ENCODE assay signal across 11 cellular contexts in genomic region chr10:72218756-72219155, GRCh38. TPM values are rescaled to one million over a fixed set of nuclear protein-coding genes. Genes with fewer than 3 reads are reported as not detected.
DNase-seq lines count a peak whose midpoint lies in the region; ATAC-seq and TF ChIP-seq lines count a peak whose summit lies in the region.
"Had no signal": no experiment of that assay in that cellular context is flagged by ENCODE, and none has a peak within 500 bp of the region (broad histone marks: within the 10 kb centered on the region; RNA-seq: fewer than 3 reads in every experiment).

No MANE protein-coding gene starts in this region.

- H3F3A ChIP-seq in Loucy (ENCODE audit: low read depth): peaks cover 10% of the 10 kb centered on the region; the same call in 1 of the 2 replicates

- DNase-seq in coronary artery (ENCODE audit: low spot score): no peak
- DNase-seq in NCI-H1092 treated with DMSO at 0.1 percent for 48 hours (lab: John Stamatoyannopoulos, UW): no peak
- DNase-seq in neuronal stem cell (ENCODE audit: low spot score): no peak
- DNase-seq: activated CD4-positive, alpha-beta T cell treated with anti-CD3 and anti-CD28 coated beads for 4 hours; dermis blood vessel endothelial cell had no signal

- H2BK15ac ChIP-seq in neuronal stem cell (ENCODE audit: low read length): no peak overlapping the region

- WGBS in neuronal stem cell (ENCODE audit: extremely low coverage in 2 of 2, insufficient read length in 2 of 2, insufficient replicate concordance in 1 of 2), 2 donors: no CpG with 5 or more reads among the region's 3 CpGs

- no peak for ATAC-seq in HG03045 (IDR thresholded peaks at IDR 0.05; ENCODE audit: unreplicated experiment)
- ATAC-seq in GM19395 (IDR thresholded peaks at IDR 0.05; ENCODE audit: unreplicated experiment): no peak

- no peak overlapping the region for H2BK120ac ChIP-seq in neuronal stem cell (ENCODE audit: low read depth, low read length)

- H3K36me3 ChIP-seq in BLaER1: peaks cover 27% of the 10 kb centered on the region
- H3K36me3 ChIP-seq in Loucy (ENCODE audit: insufficient read depth, low read length): peaks cover 3% of the 10 kb centered on the region; the same call in 1 of the 2 replicates
- no peaks in the 10 kb centered on the region for H3K36me3 ChIP-seq in parathyroid adenoma (ENCODE audit: control insufficient read depth, insufficient read depth, low read length)
- H3K36me3 ChIP-seq in neuronal stem cell (replicated peaks in 1 of 2; ENCODE audit: control insufficient read depth in 2 of 2, insufficient read depth in 2 of 2, low read length in 2 of 2): peaks cover 6 to 22% of the 10 kb centered on the region in 2 donors

- H3K4me3 ChIP-seq in BLaER1: no peak overlapping the region
- peak overlapping the region; percentile 10 for H3K4me3 ChIP-seq in Loucy (ENCODE audit: low read length, poor library complexity, severe bottlenecking)
- H3K4me3 ChIP-seq in coronary artery: peak overlapping the region; percentile 23
- no peak overlapping the region for H3K4me3 ChIP-seq in parathyroid adenoma (ENCODE audit: low read depth, low read length)
- H3K4me3 ChIP-seq in neuronal stem cell (ENCODE audit: low read length in 2 of 2): no peak overlapping the region

- H4K91ac ChIP-seq in neuronal stem cell (ENCODE audit: low read depth, low read length, poor library complexity): no peak overlapping the region

- TF ChIP-seq CTCF in Loucy (conservative IDR thresholded peaks at IDR 0.05; ENCODE audit: low read length): no peak
- TF ChIP-seq CTCF in coronary artery (IDR thresholded peaks at IDR 0.05): no peak
- TF ChIP-seq CTCF in parathyroid adenoma (IDR thresholded peaks at IDR 0.05): no peak

- no peak overlapping the region for H3K23ac ChIP-seq in neuronal stem cell (ENCODE audit: low read depth, low read length, poor library complexity)

- H2AFZ ChIP-seq in Loucy (ENCODE audit: low read length) (no peak overlapping the region), parathyroid adenoma (no peak overlapping the region), neuronal stem cell (ENCODE audit: low read length) (no peak overlapping the region)

- H3K4me1 ChIP-seq in BLaER1 (peaks cover 42% of the 10 kb centered on the region), Loucy (ENCODE audit: insufficient read depth, low read length, poor library complexity, severe bottlenecking) (peaks cover 41% of the 10 kb centered on the region), parathyroid adenoma (peaks cover 7% of the 10 kb centered on the region), neuronal stem cell (ENCODE audit: control insufficient read depth in 2 of 2, insufficient read depth in 1 of 2, low read depth in 1 of 2, low read length in 2 of 2) (peaks cover 6% of the 10 kb centered on the region in 2 donors)

- no peak overlapping the region for H3K4ac ChIP-seq in neuronal stem cell (ENCODE audit: low read length)

- H3K4me2 ChIP-seq in BLaER1: peak overlapping the region; percentile 96
- H3K4me2 ChIP-seq in Loucy (ENCODE audit: low read depth, low read length, poor library complexity, severe bottlenecking): peak overlapping the region; percentile 32
- H3K4me2 ChIP-seq in parathyroid adenoma (ENCODE audit: low read length): peak overlapping the region; percentile 26
- H3K4me2 ChIP-seq in neuronal stem cell (ENCODE audit: insufficient read depth, low read length, poor library complexity, severe bottlenecking): no peak overlapping the region

- H3K9ac ChIP-seq in BLaER1 (peak overlapping the region; percentile 51; the same call in 1 of the 2 replicates), Loucy (ENCODE audit: low read depth, low read length, poor library complexity, severe bottlenecking) (peak overlapping the region; percentile 24), parathyroid adenoma (no peak overlapping the region), neuronal stem cell (ENCODE audit: low read depth, low read length, poor library complexity) (no peak overlapping the region)

- H4K20me1 ChIP-seq in BLaER1 (peaks cover 45% of the 10 kb centered on the region), Loucy (ENCODE audit: insufficient read depth, low read length, poor library complexity, severe bottlenecking) (peaks cover 22% of the 10 kb centered on the region)

- no peak overlapping the region for H2AK5ac ChIP-seq in neuronal stem cell (ENCODE audit: low read depth, low read length)

- peaks cover 2% of the 10 kb centered on the region for H3K79me1 ChIP-seq in neuronal stem cell (ENCODE audit: low read depth, low read length)

- H3K79me2 ChIP-seq in Loucy (ENCODE audit: insufficient read depth, low read length) (peaks cover 61% of the 10 kb centered on the region), parathyroid adenoma (peaks cover 32% of the 10 kb centered on the region)

- no peak overlapping the region for H3K18ac ChIP-seq in neuronal stem cell (ENCODE audit: low read length)

- H2BK5ac ChIP-seq in neuronal stem cell (ENCODE audit: low read length): no peak overlapping the region

- no peak overlapping the region for H2BK12ac ChIP-seq in neuronal stem cell (ENCODE audit: low read length)

- H3K9me2 ChIP-seq in Loucy (replicated peaks; ENCODE audit: low read depth, low read length): no peaks in the 10 kb centered on the region

- H3K14ac ChIP-seq in neuronal stem cell (ENCODE audit: low read length): no peak overlapping the region

- H3K9me3 ChIP-seq in BLaER1 (no peaks in the 10 kb centered on the region), Loucy (ENCODE audit: insufficient read depth, low read depth, low read length) (no peaks in the 10 kb centered on the region), parathyroid adenoma (ENCODE audit: control insufficient read depth, low read length) (no peaks in the 10 kb centered on the region), neuronal stem cell (replicated peaks in 1 of 2; ENCODE audit: control insufficient read depth in 2 of 2, insufficient read depth in 1 of 2, low read depth in 1 of 2, low read length in 2 of 2) (no peaks in the 10 kb centered on the region)
- H3K9me3 ChIP-seq: Caco-2 had no signal

- no peaks in the 10 kb centered on the region for H3K27me3 ChIP-seq in BLaER1
- H3K27me3 ChIP-seq in Loucy (ENCODE audit: insufficient read depth, low read length, poor library complexity, severe bottlenecking): no peaks in the 10 kb centered on the region
- H3K27me3 ChIP-seq in parathyroid adenoma (ENCODE audit: control insufficient read depth, insufficient read depth, low read length): no peaks in the 10 kb centered on the region
- H3K27me3 ChIP-seq in neuronal stem cell (ENCODE audit: control insufficient read depth in 3 of 3, insufficient read depth in 3 of 3, low read depth in 1 of 3, low read length in 3 of 3): no peaks in the 10 kb centered on the region

- 0 out of 2 replicates have a peak overlapping the region, but pooled peaks have one; percentile 20 for H3K27ac ChIP-seq in BLaER1
- peak overlapping the region; percentile 66 to 80 for H3K27ac ChIP-seq in coronary artery
- no peak overlapping the region for H3K27ac ChIP-seq in parathyroid adenoma
- H3K27ac ChIP-seq in neuronal stem cell (replicated peaks; ENCODE audit: low read length): no peak overlapping the region

- no peak overlapping the region for H4K8ac ChIP-seq in neuronal stem cell (ENCODE audit: low read depth, low read length)

RNA-seq across cellular contexts. Expression of gene ASCC1, which starts 2.7 kb away (rescaled TPM):
- polyA plus RNA-seq in neuronal stem cell (2013, experiment 1 of 2): 34.4 TPM
- 33.0 TPM for polyA plus RNA-seq in neuronal stem cell (2013, experiment 2 of 2)

RNA-seq across cellular contexts. Expression of gene ANAPC16, which starts 2.9 kb away (rescaled TPM):
- 86.8 TPM for polyA plus RNA-seq in neuronal stem cell (2013, experiment 1 of 2)
- polyA plus RNA-seq in neuronal stem cell (2013, experiment 2 of 2): 88.2 TPM

RNA-seq across cellular contexts. Expression of gene DDIT4, which starts 55.0 kb away (rescaled TPM):
- 58.0 TPM for polyA plus RNA-seq in neuronal stem cell (2013, experiment 1 of 2)
- polyA plus RNA-seq in neuronal stem cell (2013, experiment 2 of 2): 58.6 TPM

Comparison
In these comparisons a context has a peak if more than half of its experiments do, and no peak if none do; other contexts are left out.
1. H3K27ac ChIP-seq: peak in BLaER1 (single experiment) and coronary artery (2 of 2); none in parathyroid adenoma (single experiment) and neuronal stem cell (single experiment).
2. H3K4me3 ChIP-seq: peak in Loucy (single experiment) and coronary artery (single experiment); none in BLaER1 (single experiment), parathyroid adenoma (single experiment) and neuronal stem cell (0 of 2).
3. H3K9ac ChIP-seq: peak in BLaER1 (single experiment) and Loucy (single experiment); none in parathyroid adenoma (single experiment) and neuronal stem cell (single experiment).